8 cellular contexts compared by ENCODE assay signal in the genomic region with DNA sequence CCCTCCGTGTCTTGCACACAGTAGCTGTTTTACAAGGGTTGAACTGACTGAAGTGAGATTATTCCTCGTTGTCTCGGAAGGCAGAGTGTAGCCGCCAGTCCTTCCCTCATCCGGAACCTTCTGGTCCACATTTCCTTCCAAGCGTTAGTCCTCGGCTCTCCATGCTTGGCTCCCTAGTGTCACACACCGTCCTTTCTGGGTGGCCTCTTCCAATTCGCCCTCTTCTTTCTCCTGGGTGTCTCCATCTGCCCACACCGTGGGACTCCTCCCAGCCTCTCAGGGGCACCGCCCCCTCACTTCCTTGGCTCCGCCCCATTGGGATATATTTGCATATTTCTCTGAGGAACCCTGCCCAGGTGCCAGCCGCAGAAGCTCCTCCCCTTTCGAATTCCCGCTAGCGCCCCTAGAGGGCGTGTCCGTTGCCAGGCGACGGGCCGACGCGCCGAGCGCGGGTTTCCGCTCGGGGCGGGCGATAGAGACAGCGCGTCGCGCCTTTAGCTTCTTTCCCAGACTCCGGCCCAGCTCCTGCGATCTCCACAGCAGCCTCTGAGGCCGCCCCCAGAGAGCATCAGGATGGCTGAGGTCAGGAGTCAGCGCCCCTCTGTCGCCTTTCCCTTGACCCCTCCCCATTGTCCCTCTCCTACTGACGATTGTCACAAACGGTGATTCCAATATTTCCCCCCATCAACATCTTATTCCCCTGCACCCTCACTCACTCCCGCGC. TPM values are rescaled to one million over a fixed set of nuclear protein-coding genes. Genes with fewer than 3 reads are reported as not detected.
DNase-seq lines count a peak whose midpoint lies in the region; TF ChIP-seq lines count a peak whose summit lies in the region.

A gene with protein sequence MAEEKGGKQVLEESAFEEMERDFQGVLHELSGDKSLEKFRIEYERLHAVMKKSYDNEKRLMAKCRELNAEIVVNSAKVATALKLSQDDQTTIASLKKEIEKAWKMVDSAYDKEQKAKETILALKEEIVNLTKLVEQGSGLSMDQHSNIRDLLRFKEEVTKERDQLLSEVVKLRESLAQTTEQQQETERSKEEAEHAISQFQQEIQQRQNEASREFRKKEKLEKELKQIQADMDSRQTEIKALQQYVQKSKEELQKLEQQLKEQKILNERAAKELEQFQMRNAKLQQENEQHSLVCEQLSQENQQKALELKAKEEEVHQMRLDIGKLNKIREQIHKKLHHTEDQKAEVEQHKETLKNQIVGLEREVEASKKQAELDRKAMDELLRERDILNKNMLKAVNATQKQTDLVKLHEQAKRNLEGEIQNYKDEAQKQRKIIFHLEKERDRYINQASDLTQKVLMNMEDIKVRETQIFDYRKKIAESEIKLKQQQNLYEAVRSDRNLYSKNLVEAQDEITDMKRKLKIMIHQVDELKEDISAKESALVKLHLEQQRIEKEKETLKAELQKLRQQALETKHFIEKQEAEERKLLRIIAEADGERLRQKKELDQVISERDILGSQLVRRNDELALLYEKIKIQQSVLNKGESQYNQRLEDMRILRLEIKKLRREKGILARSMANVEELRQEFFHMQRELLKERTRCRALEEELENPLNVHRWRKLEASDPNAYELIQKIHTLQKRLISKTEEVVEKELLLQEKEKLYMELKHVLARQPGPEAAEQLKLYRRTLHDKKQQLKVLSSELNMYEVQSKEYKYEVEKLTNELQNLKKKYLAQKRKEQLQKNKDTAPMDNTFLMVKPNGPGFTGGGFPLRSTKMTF (plus strand): TSS at position 509 of the 724 bp plus-strand sequence. CDS start 65 bp downstream, at position 574.

- H3K4me3 ChIP-seq in MG63 = peak within 1 kb of the TSS; percentile 48
- peak within 1 kb of the TSS; percentile 28 for H3K4me3 ChIP-seq in ovary
- peak within 1 kb of the TSS; percentile 34 for H3K4me3 ChIP-seq in thymus (ENCODE audit: low read length)

- H3K4me3 Mint-ChIP-seq in glutamatergic neuron (ENCODE audit: unreplicated experiment) = no peak within 1 kb of the TSS

- peak within 1 kb of the TSS; percentile 85 for H3K27ac Mint-ChIP-seq in glutamatergic neuron (ENCODE audit: unreplicated experiment)

- H3K36me3 ChIP-seq in MG63 = no peaks in the 10 kb centered on the region
- no peaks in the 10 kb centered on the region for H3K36me3 ChIP-seq in ovary
- no peaks in the 10 kb centered on the region for H3K36me3 ChIP-seq in thymus (ENCODE audit: control insufficient read depth, insufficient read depth)

- WGBS in ovary, 3 donors = 2 to 3% (median 3%) methylated on average over 43 of the region's 43 CpGs
- 3% methylated on average over 43 of the region's 43 CpGs for WGBS in thymus

- no peaks in the 10 kb centered on the region for H3K9me3 Mint-ChIP-seq in glutamatergic neuron (ENCODE audit: unreplicated experiment)

- no peak for TF ChIP-seq EP300 in ovary (IDR thresholded peaks at IDR 0.05)

- H3K27ac ChIP-seq in ovary (peak within 1 kb of the TSS in 1 of 2 donors; percentile 4), thymus (ENCODE audit: low read depth) (no peak within 1 kb of the TSS)

- no peaks in the 10 kb centered on the region for H3K36me3 Mint-ChIP-seq in glutamatergic neuron (ENCODE audit: unreplicated experiment)

- DNase-seq in GDM1 (lab: John Stamatoyannopoulos, UW) (peak; percentile 66), HCEC 1CT (peak; percentile 47), MG63 (peak; percentile 84), SHP77 (lab: John Stamatoyannopoulos, UW) (peak; percentile 84 to 90), glutamatergic neuron (peak; percentile 95), ovary (peak; percentile 95 to 98 (median 97))
- peak; percentile 78 for DNase-seq in activated gamma-delta T cell treated with anti-CD3 and anti-CD28 coated beads, Interleukin-2, amount 50 U/mL, for 16 hours (ENCODE audit: low read depth)

- H3K9me3 ChIP-seq in MG63 (no peaks in the 10 kb centered on the region), ovary (no peaks in the 10 kb centered on the region), thymus (ENCODE audit: control insufficient read depth) (no peaks in the 10 kb centered on the region)

- TF ChIP-seq POLR2A in ovary (IDR thresholded peaks at IDR 0.05) = peak; percentile 6

- H3K27me3 ChIP-seq in MG63 (no peaks in the 10 kb centered on the region; the same call in 1 of the 2 replicates), ovary (no peaks in the 10 kb centered on the region), thymus (ENCODE audit: control insufficient read depth, insufficient read depth) (peaks cover 7% of the 10 kb centered on the region)

- intact Hi-C loops in ovary (cut with DNase I) = loop anchor here in 1 of 4 donors (5.0 kb wide), 1 partner anchor 46 kb away; no protein-coding TSS in a partner anchor

- TF ChIP-seq CTCF in glutamatergic neuron (IDR thresholded peaks at IDR 0.05; ENCODE audit: partially characterized antibody, unreplicated experiment) = peak; percentile 86
- TF ChIP-seq CTCF in ovary (IDR thresholded peaks at IDR 0.05) = peak; percentile 49 to 93 (median 82)

- H3K27me3 Mint-ChIP-seq in glutamatergic neuron (ENCODE audit: unreplicated experiment) = no peaks in the 10 kb centered on the region

- H3K4me1 Mint-ChIP-seq in glutamatergic neuron (ENCODE audit: low read depth, unreplicated experiment) = peaks cover 4% of the 10 kb centered on the region

- H3K4me1 ChIP-seq in ovary (ENCODE audit: insufficient read depth) = no peaks in the 10 kb centered on the region
- peaks cover 11% of the 10 kb centered on the region for H3K4me1 ChIP-seq in thymus (ENCODE audit: control insufficient read depth, insufficient read depth, low read length)

RNA-seq across cellular contexts. Expression of the gene that starts here (rescaled TPM):
- 0.05 and 0.20 TPM in 2 replicates for total RNA-seq in MG63 (2014; rRNA removed; shearing (Covaris generic); ENCODE audit: low replicate concordance)
- 2.2 TPM for total RNA-seq in glutamatergic neuron (ENCODE audit: unreplicated experiment)
- 1 to 10 TPM in 2 of 7 donors, under 1 TPM in 5; 0.17 to 7.9 (median 0.60) TPM for total RNA-seq in ovary
- polyA plus RNA-seq in ovary = 1 to 10 TPM in 1 of 2 donors, under 1 TPM in 1; 0.25 to 1.0 TPM
- 0.34 TPM for polyA plus RNA-seq in thymus

Comparison
In these comparisons a context has a peak if more than half of its experiments do, and no peak if none do; other contexts are left out.
1. Peak in DNase-seq and H3K4me3 ChIP-seq in MG63; RNA of the gene not detected or under 1 TPM.
2. DNase-seq: peak in every context shown above with its lines; median percentile 97 in ovary; 95 in glutamatergic neuron; 87 in SHP77; 84 in MG63; 78 in activated gamma-delta T cell treated with anti-CD3 and anti-CD28 coated beads, Interleukin-2, amount 50 U/mL, for 16 hours; 66 in GDM1; 47 in HCEC 1CT.